In the genomic region with DNA sequence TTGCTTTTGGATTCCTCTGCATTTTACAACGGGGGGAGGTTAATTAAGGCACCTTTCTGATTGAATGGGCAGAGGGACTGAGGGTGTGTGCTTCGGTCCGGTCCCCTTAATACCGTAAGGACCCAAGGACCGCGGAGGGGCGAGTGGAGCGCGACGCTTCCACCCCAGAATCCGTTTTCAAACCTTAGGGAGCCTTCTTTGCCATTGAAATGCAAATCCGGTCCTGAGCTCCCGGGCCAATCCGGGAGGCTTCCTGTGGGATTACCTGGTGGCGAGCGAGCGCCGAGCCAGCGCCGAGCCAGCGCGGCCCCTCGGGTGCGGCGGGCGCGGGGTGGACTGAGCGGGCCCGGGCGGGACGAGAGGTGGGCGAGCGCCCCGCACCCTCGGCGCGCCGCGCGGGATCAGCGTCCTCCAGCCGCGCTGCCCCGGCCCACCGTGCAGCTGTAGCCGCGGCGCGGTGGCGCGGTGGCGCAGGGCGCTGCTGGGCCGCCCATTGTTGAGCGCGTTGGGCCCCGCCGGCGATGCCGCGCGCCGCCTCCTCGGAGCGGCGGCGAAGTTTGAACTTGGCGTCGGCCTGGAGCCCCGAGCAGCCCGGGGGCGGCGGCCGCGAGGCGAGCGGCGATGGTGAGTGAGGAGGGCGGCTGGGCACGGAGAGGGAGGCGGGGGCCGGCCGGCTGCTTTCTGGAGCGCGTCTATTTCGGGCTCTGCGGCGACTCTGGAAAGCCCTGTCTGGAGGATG, we compare ENCODE assay signal across 9 cellular contexts.
DNase-seq lines count a peak whose midpoint lies in the region; ATAC-seq and TF ChIP-seq lines count a peak whose summit lies in the region.
"Had no signal": no experiment of that assay in that cellular context is flagged by ENCODE, and none has a peak within 500 bp of the region (broad histone marks: within the 10 kb centered on the region; RNA-seq: fewer than 3 reads in every experiment).

No MANE protein-coding gene starts in this region.

- H3K27ac Mint-ChIP-seq in stimulated activated effector memory CD8-positive, alpha-beta T cell treated with anti-CD3 and anti-CD28 coated beads, Interleukin-12 subunit alpha, Interleukin-12 subunit beta, amount 100 ng/mL, for 72 hours: no peak overlapping the region

- no peak for TF ChIP-seq RAD21 in liver (IDR thresholded peaks at IDR 0.05)

- no peaks in the 10 kb centered on the region for H3K9me3 Mint-ChIP-seq in stimulated activated effector memory CD8-positive, alpha-beta T cell treated with anti-CD3 and anti-CD28 coated beads, Interleukin-12 subunit alpha, Interleukin-12 subunit beta, amount 100 ng/mL, for 72 hours

- H3K27me3 ChIP-seq in SJCRH30: no peaks in the 10 kb centered on the region
- no peaks in the 10 kb centered on the region for H3K27me3 ChIP-seq in colonic mucosa
- H3K27me3 ChIP-seq in liver (ENCODE audit: control insufficient read depth in 4 of 4, insufficient read depth in 4 of 4, low read length in 3 of 4): no peaks in the 10 kb centered on the region

- H3K27ac ChIP-seq in SJCRH30 (peak overlapping the region; percentile 59), colonic mucosa (peak overlapping the region; percentile 84), liver (ENCODE audit: low read depth in 1 of 2, low read length in 2 of 2) (peak overlapping the region; percentile 56 to 76)

- peak; percentile 48 for ATAC-seq in HG02884 (IDR thresholded peaks at IDR 0.05; ENCODE audit: unreplicated experiment)
- ATAC-seq in stimulated activated effector memory CD8-positive, alpha-beta T cell treated with anti-CD3 and anti-CD28 coated beads, Interleukin-12 subunit alpha, Interleukin-12 subunit beta, amount 100 ng/mL, for 72 hours: peak; percentile 68

- WGBS in liver: 1% methylated on average over 88 of the region's 88 CpGs

- H3K36me3 Mint-ChIP-seq in stimulated activated effector memory CD8-positive, alpha-beta T cell treated with anti-CD3 and anti-CD28 coated beads, Interleukin-12 subunit alpha, Interleukin-12 subunit beta, amount 100 ng/mL, for 72 hours: no peaks in the 10 kb centered on the region

- peaks cover 11% of the 10 kb centered on the region for H3K4me1 Mint-ChIP-seq in stimulated activated effector memory CD8-positive, alpha-beta T cell treated with anti-CD3 and anti-CD28 coated beads, Interleukin-12 subunit alpha, Interleukin-12 subunit beta, amount 100 ng/mL, for 72 hours

- H3K9me3 ChIP-seq in SJCRH30 (replicated peaks) (no peaks in the 10 kb centered on the region), colonic mucosa (no peaks in the 10 kb centered on the region), liver (ENCODE audit: control insufficient read depth in 4 of 4, low read length in 3 of 4) (no peaks in the 10 kb centered on the region)

- H3K4me3 ChIP-seq in SJCRH30 (peak overlapping the region; percentile 78), colonic mucosa (peak overlapping the region; percentile 54), liver (ENCODE audit: low read depth in 1 of 3, low read length in 3 of 3) (peak overlapping the region; percentile 5 to 89 (median 58))

- H3K4me1 ChIP-seq in SJCRH30: peaks cover 9% of the 10 kb centered on the region
- H3K4me1 ChIP-seq in colonic mucosa: no peaks in the 10 kb centered on the region
- peaks cover 3 to 35% (median 28%) of the 10 kb centered on the region in 4 donors for H3K4me1 ChIP-seq in liver (ENCODE audit: control insufficient read depth in 4 of 4, insufficient read depth in 4 of 4, low read length in 3 of 4)

- H3K36me3 ChIP-seq in SJCRH30 (no peaks in the 10 kb centered on the region), colonic mucosa (no peaks in the 10 kb centered on the region), liver (ENCODE audit: control insufficient read depth in 4 of 4, insufficient read depth in 3 of 4, low read depth in 1 of 4, low read length in 3 of 4) (no peaks in the 10 kb centered on the region)

- H3K4me3 Mint-ChIP-seq in stimulated activated effector memory CD8-positive, alpha-beta T cell treated with anti-CD3 and anti-CD28 coated beads, Interleukin-12 subunit alpha, Interleukin-12 subunit beta, amount 100 ng/mL, for 72 hours: peak overlapping the region; percentile 48

- DNase-seq in NCI-H2196 (lab: John Stamatoyannopoulos, UW; ENCODE audit: unreplicated experiment): peak; percentile 9
- DNase-seq in NCI-H2196 treated with DMSO at 0.1 percent for 48 hours (lab: John Stamatoyannopoulos, UW; ENCODE audit: unreplicated experiment): no peak
- peak; percentile 72 to 77 for DNase-seq in SJCRH30
- peak; percentile 58 for DNase-seq in colonic mucosa
- no peak for DNase-seq in stimulated activated effector memory CD8-positive, alpha-beta T cell treated with anti-CD3 and anti-CD28 coated beads, Interleukin-12 subunit alpha, Interleukin-12 subunit beta, amount 100 ng/mL, for 72 hours (ENCODE audit: low spot score in 2 of 2)
- DNase-seq in T1000 (lab: John Stamatoyannopoulos, UW): no peak
- DNase-seq: DND-41 had no signal

- H3K9ac ChIP-seq in colonic mucosa (ENCODE audit: low read depth in 2 of 2, low read length in 2 of 2) (peak overlapping the region; percentile 81 to 91), liver (ENCODE audit: low read depth in 1 of 2, low read length in 2 of 2) (peak overlapping the region; percentile 19 to 62)

- intact Hi-C loops in colonic mucosa (cut with DNase I): loop anchor here (10.0 kb wide), 1 partner anchor 94 kb away; no protein-coding TSS in a partner anchor

- TF ChIP-seq CTCF in colonic mucosa (IDR thresholded peaks at IDR 0.05) (no peak), liver (IDR thresholded peaks at IDR 0.05; ENCODE audit: low read depth, low read length, missing input control) (no peak)

TF ChIP-seq in liver, 16 proteins besides CTCF, POLR2A, EP300 and RAD21:
- TF ChIP-seq JUND (IDR thresholded peaks at IDR 0.05) (no peak), YY1 (IDR thresholded peaks at IDR 0.05) (peak; percentile 21)
- TF ChIP-seq, protein P1, sequence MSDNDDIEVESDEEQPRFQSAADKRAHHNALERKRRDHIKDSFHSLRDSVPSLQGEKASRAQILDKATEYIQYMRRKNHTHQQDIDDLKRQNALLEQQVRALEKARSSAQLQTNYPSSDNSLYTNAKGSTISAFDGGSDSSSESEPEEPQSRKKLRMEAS (IDR thresholded peaks at IDR 0.05): no peak

Comparison
In these comparisons a context has a peak if more than half of its experiments do, and no peak if none do; other contexts are left out.
1. DNase-seq: peak in NCI-H2196 (single experiment), SJCRH30 (2 of 2) and colonic mucosa (single experiment); none in NCI-H2196 treated with DMSO at 0.1 percent for 48 hours (single experiment), stimulated activated effector memory CD8-positive, alpha-beta T cell treated with anti-CD3 and anti-CD28 coated beads, Interleukin-12 subunit alpha, Interleukin-12 subunit beta, amount 100 ng/mL, for 72 hours (0 of 2) and T1000 (single experiment).
2. Peak in every context shown above with its lines, with median percentiles within 50 percentile points of each other: H3K27ac ChIP-seq and H3K4me3 ChIP-seq.